Comparison of ENCODE assay signal across 4 cellular contexts in genomic region chr19:40742477-40742876, GRCh38.
TF ChIP-seq lines count a peak whose summit lies in the region.

No MANE protein-coding gene starts in this region.

TF ChIP-seq in SK-N-SH treated with all-trans-retinoic acid at 6 μM for 48 hours, 23 proteins besides CTCF, POLR2A, EP300 and RAD21:
- TF ChIP-seq BACH2 (CRISPR knock-in tag; IDR thresholded peaks at IDR 0.05; ENCODE audit: borderline replicate concordance) (no peak), ZC3H10 (CRISPR knock-in tag; IDR thresholded peaks at IDR 0.05) (no peak)

TF ChIP-seq in SK-N-SH, 30 proteins besides CTCF, POLR2A, EP300 and RAD21:
- no peak for TF ChIP-seq JUND (IDR thresholded peaks at IDR 0.05)
- TF ChIP-seq TCF12 (IDR thresholded peaks at IDR 0.05): no peak
- TF ChIP-seq GABPA (IDR thresholded peaks at IDR 0.05; ENCODE audit: low read depth): no peak
- TF ChIP-seq GATA2 (CRISPR knock-in tag; IDR thresholded peaks at IDR 0.05): no peak
- no peak for TF ChIP-seq FOXM1 (IDR thresholded peaks at IDR 0.05; ENCODE audit: low read depth)
- no peak for TF ChIP-seq RCOR1 (IDR thresholded peaks at IDR 0.05; ENCODE audit: low read length)
- TF ChIP-seq REST (IDR thresholded peaks at IDR 0.05; ENCODE audit: low read depth, low read length): no peak
- no peak for TF ChIP-seq NFIC (IDR thresholded peaks at IDR 0.05; ENCODE audit: borderline replicate concordance)
- TF ChIP-seq TEAD4 (IDR thresholded peaks at IDR 0.05; ENCODE audit: borderline replicate concordance, insufficient read depth): no peak
- no peak for TF ChIP-seq POLR2AphosphoS5 (IDR thresholded peaks at IDR 0.05; ENCODE audit: low read depth, low read length)
- TF ChIP-seq ELF1 (IDR thresholded peaks at IDR 0.05): no peak
- TF ChIP-seq MAX (IDR thresholded peaks at IDR 0.05; ENCODE audit: low read depth): no peak
- no peak for TF ChIP-seq RFX5 (IDR thresholded peaks at IDR 0.05; ENCODE audit: low read length)
- TF ChIP-seq EZH2phosphoT487 (IDR thresholded peaks at IDR 0.05; ENCODE audit: borderline replicate concordance, low read depth): no peak
- TF ChIP-seq IRF3 (IDR thresholded peaks at IDR 0.05; ENCODE audit: low read depth, low read length): no peak
- TF ChIP-seq NRF1 (IDR thresholded peaks at IDR 0.05; ENCODE audit: low read depth, low read length): no peak

TF ChIP-seq in K562, 482 proteins besides CTCF, POLR2A, EP300 and RAD21:
- TF ChIP-seq RBFOX2 (IDR thresholded peaks at IDR 0.05; ENCODE audit: low read depth, low read length) (peak; percentile 35; the same call in 1 of the 2 replicates), POLR2G (IDR thresholded peaks at IDR 0.05; ENCODE audit: low read depth, low read length) (peak; percentile 67; the same call in 1 of the 2 replicates), ELK1 (CRISPR knock-in tag; IDR thresholded peaks at IDR 0.05) (no peak)

TF ChIP-seq in liver, 16 proteins besides CTCF, POLR2A, EP300 and RAD21:
- TF ChIP-seq HNF4G (IDR thresholded peaks at IDR 0.05) (no peak), MAX (IDR thresholded peaks at IDR 0.05) (no peak), HNF4A (conservative IDR thresholded peaks at IDR 0.05) (peak; percentile 68 to 85)
